Comparison of ENCODE assay signal across 14 cellular contexts in genomic region chr16:12771341-12771798, GRCh38. TPM values are rescaled to one million over a fixed set of nuclear protein-coding genes. Genes with fewer than 3 reads are reported as not detected.
DNase-seq lines count a peak whose midpoint lies in the region; ATAC-seq lines count a peak whose summit lies in the region.
"Had no signal": no experiment of that assay in that cellular context is flagged by ENCODE, and none has a peak within 500 bp of the region (broad histone marks: within the 10 kb centered on the region; RNA-seq: fewer than 3 reads in every experiment).

No MANE protein-coding gene starts in this region.

- DNase-seq in M059J (ENCODE audit: low read depth) (peak; percentile 16), inferior parietal cortex (ENCODE audit: extremely low spot score) (peak; percentile 61), renal cortical epithelial cell (ENCODE audit: low read depth) (peak; percentile 78), NCI-H1436 treated with DMSO at 0.1 percent for 48 hours (lab: John Stamatoyannopoulos, UW) (no peak), NCI-H1092 (lab: John Stamatoyannopoulos, UW) (no peak)
- DNase-seq: activated CD8-positive, alpha-beta memory T cell treated with anti-CD3 and anti-CD28 coated beads for 24 hours; CD4-positive, alpha-beta memory T cell; EL; NCI-H2171; NCI-H82; stimulated activated naive CD8-positive, alpha-beta T cell treated with anti-CD3 and anti-CD28 coated beads, Interleukin-15, amount 100 ng/mL, for 72 hours had no signal

- H3K27ac ChIP-seq in cingulate gyrus (ENCODE audit: low read depth, low read length), result peak overlapping the region; percentile 96

- no peak for ATAC-seq in GM19023 (IDR thresholded peaks at IDR 0.05; ENCODE audit: unreplicated experiment)
- ATAC-seq in GM21619 (IDR thresholded peaks at IDR 0.05; ENCODE audit: unreplicated experiment), result no peak
- ATAC-seq: stimulated activated naive CD8-positive, alpha-beta T cell treated with anti-CD3 and anti-CD28 coated beads, Interleukin-15, amount 100 ng/mL, for 72 hours had no signal

RNA-seq across cellular contexts. Expression of gene CPPED1, which starts 32.3 kb away (rescaled TPM):
- 40.1 and 40.5 TPM in 2 replicates for total RNA-seq in M059J (2014; rRNA removed; shearing (Covaris generic))
- 17.2 and 33.2 TPM in 2 replicates for total RNA-seq in renal cortical epithelial cell

Comparison
In these comparisons a context has a peak if more than half of its experiments do, and no peak if none do; other contexts are left out.
1. DNase-seq: peak in M059J (single experiment), inferior parietal cortex (single experiment) and renal cortical epithelial cell (single experiment); none in NCI-H1436 treated with DMSO at 0.1 percent for 48 hours (single experiment) and NCI-H1092 (single experiment).